ENCODE assay signal across 20 cellular contexts in the genomic region with DNA sequence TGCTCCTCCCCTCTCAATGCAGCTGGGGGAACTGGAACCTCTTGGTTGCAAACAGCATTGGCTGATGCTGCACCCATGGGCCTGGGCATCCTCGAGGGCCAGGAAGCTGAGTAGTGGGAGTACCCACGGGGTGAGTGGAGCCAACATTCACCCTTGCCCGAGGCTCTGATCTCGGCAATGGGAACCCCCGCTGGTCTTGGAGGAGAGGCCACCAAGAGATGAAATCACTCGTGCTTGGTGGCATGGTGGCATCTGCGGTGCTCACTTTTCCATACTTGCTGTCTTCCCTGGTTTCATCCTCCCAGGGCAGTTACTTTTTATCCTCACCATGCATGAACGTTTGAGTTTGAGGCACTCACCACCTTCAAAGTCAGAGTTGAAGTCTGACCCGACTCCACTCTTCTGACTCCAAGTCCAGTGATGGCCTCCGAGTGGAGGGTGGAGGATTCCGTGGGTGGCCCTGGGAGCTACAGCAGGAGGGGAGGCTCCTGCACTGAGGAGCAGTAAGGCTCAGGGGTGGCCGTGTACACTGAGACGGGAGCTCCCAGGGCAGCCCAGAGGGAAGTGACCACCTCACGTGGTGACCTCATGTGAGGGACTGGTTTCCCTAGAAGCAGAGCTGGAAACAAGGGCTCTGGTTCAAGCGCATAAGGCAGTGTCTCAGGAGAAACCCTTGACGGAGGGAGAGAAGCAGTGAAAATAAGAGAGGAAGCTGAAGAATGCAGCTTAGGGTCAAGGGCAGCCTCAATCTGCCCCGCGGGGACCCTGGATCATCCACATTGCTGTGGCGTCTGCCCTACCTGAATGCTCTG.
"Had no signal": no experiment of that assay in that cellular context is flagged by ENCODE, and none has a peak within 500 bp of the region (broad histone marks: within the 10 kb centered on the region; RNA-seq: fewer than 3 reads in every experiment).

No MANE protein-coding gene starts in this region.

- H3K36me3 ChIP-seq: SJSA1 had no signal

- ATAC-seq: K562 had no signal

- H3K27ac ChIP-seq: KMS-11, SJSA1, SK-N-MC had no signal

- H3K4me1 ChIP-seq: SJSA1 had no signal

- H3K27me3 ChIP-seq: SJSA1 had no signal

- DNase-seq: Kasumi-1, MV-4-11, NCI-H1048, NCI-H1105, NCI-H1417, NCI-H1436 treated with DMSO at 0.1 percent for 48 hours, NCI-H1694, NCI-H187 treated with DMSO at 0.1 percent for 48 hours, NCI-H2029 treated with DMSO at 0.1 percent for 48 hours, NCI-H2227 treated with DMSO at 0.1 percent for 48 hours, NCI-H524 treated with DMSO at 0.1 percent for 48 hours, NCI-H69, NCI-H774, Right ventricle myocardium superior, RPMI8226, SIG-M5 had no signal

- H3K4me3 ChIP-seq: K562, SJSA1, SK-N-MC had no signal
